Comparison of ENCODE assay signal across 1 cellular context in the genomic region with DNA sequence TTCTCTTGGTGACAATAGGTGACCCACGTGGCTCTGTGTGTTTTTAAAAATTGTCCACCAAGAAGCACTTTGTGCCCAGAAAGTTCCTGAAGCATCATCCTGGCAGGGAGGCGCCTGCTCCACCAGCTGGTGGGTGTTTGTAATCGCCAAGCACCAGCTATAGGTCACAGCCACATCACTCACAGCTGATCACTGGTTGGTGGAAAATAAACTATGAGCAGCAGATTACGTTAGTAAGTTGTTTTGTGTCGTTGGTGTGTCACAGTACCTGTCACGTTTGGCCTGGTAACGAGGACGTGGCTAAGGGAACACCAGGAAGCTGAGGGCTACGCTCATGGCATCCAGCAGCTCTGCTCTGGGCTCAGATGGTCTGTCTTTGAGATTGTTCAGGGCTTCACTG.
TF ChIP-seq lines count a peak whose summit lies in the region.

No MANE protein-coding gene starts in this region.

TF ChIP-seq in H1, 55 proteins besides CTCF, POLR2A, EP300 and RAD21:
- no peak for TF ChIP-seq KDM1A (IDR thresholded peaks at IDR 0.05; ENCODE audit: borderline replicate concordance, low read length)
- no peak for TF ChIP-seq MAFK (IDR thresholded peaks at IDR 0.05; ENCODE audit: low read depth, low read length)
- no peak for TF ChIP-seq BACH1 (IDR thresholded peaks at IDR 0.05; ENCODE audit: low read length)
- no peak for TF ChIP-seq ASH2L (IDR thresholded peaks at IDR 0.05; ENCODE audit: low read length)
- TF ChIP-seq SIN3A (conservative IDR thresholded peaks at IDR 0.05 in 1 of 2, IDR thresholded peaks at IDR 0.05 in 1 of 2; ENCODE audit: low read depth in 1 of 2, low read length in 2 of 2): no peak
- TF ChIP-seq KDM4A (IDR thresholded peaks at IDR 0.05; ENCODE audit: low read depth, low read length, severe bottlenecking): no peak
- TF ChIP-seq CHD2 (IDR thresholded peaks at IDR 0.05; ENCODE audit: low read length): no peak
- TF ChIP-seq, protein P1, sequence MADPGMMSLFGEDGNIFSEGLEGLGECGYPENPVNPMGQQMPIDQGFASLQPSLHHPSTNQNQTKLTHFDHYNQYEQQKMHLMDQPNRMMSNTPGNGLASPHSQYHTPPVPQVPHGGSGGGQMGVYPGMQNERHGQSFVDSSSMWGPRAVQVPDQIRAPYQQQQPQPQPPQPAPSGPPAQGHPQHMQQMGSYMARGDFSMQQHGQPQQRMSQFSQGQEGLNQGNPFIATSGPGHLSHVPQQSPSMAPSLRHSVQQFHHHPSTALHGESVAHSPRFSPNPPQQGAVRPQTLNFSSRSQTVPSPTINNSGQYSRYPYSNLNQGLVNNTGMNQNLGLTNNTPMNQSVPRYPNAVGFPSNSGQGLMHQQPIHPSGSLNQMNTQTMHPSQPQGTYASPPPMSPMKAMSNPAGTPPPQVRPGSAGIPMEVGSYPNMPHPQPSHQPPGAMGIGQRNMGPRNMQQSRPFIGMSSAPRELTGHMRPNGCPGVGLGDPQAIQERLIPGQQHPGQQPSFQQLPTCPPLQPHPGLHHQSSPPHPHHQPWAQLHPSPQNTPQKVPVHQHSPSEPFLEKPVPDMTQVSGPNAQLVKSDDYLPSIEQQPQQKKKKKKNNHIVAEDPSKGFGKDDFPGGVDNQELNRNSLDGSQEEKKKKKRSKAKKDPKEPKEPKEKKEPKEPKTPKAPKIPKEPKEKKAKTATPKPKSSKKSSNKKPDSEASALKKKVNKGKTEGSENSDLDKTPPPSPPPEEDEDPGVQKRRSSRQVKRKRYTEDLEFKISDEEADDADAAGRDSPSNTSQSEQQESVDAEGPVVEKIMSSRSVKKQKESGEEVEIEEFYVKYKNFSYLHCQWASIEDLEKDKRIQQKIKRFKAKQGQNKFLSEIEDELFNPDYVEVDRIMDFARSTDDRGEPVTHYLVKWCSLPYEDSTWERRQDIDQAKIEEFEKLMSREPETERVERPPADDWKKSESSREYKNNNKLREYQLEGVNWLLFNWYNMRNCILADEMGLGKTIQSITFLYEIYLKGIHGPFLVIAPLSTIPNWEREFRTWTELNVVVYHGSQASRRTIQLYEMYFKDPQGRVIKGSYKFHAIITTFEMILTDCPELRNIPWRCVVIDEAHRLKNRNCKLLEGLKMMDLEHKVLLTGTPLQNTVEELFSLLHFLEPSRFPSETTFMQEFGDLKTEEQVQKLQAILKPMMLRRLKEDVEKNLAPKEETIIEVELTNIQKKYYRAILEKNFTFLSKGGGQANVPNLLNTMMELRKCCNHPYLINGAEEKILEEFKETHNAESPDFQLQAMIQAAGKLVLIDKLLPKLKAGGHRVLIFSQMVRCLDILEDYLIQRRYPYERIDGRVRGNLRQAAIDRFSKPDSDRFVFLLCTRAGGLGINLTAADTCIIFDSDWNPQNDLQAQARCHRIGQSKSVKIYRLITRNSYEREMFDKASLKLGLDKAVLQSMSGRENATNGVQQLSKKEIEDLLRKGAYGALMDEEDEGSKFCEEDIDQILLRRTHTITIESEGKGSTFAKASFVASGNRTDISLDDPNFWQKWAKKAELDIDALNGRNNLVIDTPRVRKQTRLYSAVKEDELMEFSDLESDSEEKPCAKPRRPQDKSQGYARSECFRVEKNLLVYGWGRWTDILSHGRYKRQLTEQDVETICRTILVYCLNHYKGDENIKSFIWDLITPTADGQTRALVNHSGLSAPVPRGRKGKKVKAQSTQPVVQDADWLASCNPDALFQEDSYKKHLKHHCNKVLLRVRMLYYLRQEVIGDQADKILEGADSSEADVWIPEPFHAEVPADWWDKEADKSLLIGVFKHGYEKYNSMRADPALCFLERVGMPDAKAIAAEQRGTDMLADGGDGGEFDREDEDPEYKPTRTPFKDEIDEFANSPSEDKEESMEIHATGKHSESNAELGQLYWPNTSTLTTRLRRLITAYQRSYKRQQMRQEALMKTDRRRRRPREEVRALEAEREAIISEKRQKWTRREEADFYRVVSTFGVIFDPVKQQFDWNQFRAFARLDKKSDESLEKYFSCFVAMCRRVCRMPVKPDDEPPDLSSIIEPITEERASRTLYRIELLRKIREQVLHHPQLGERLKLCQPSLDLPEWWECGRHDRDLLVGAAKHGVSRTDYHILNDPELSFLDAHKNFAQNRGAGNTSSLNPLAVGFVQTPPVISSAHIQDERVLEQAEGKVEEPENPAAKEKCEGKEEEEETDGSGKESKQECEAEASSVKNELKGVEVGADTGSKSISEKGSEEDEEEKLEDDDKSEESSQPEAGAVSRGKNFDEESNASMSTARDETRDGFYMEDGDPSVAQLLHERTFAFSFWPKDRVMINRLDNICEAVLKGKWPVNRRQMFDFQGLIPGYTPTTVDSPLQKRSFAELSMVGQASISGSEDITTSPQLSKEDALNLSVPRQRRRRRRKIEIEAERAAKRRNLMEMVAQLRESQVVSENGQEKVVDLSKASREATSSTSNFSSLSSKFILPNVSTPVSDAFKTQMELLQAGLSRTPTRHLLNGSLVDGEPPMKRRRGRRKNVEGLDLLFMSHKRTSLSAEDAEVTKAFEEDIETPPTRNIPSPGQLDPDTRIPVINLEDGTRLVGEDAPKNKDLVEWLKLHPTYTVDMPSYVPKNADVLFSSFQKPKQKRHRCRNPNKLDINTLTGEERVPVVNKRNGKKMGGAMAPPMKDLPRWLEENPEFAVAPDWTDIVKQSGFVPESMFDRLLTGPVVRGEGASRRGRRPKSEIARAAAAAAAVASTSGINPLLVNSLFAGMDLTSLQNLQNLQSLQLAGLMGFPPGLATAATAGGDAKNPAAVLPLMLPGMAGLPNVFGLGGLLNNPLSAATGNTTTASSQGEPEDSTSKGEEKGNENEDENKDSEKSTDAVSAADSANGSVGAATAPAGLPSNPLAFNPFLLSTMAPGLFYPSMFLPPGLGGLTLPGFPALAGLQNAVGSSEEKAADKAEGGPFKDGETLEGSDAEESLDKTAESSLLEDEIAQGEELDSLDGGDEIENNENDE (IDR thresholded peaks at IDR 0.05; ENCODE audit: insufficient replicate concordance, low read length): no peak
- no peak for TF ChIP-seq CHD1 (IDR thresholded peaks at IDR 0.05; ENCODE audit: low read depth, low read length)
- TF ChIP-seq EGR1 (IDR thresholded peaks at IDR 0.05; ENCODE audit: borderline replicate concordance, low read depth, low read length): no peak
- TF ChIP-seq YY1 (IDR thresholded peaks at IDR 0.05; ENCODE audit: low read depth, low read length): no peak
- TF ChIP-seq RBBP5 (IDR thresholded peaks at IDR 0.05; ENCODE audit: borderline replicate concordance, low read depth, low read length): no peak
